In genomic region chr5:113390224-113390623, GRCh38 we compare ENCODE assay signal across 1 cellular context.
TF ChIP-seq lines count a peak whose summit lies in the region.

No MANE protein-coding gene starts in this region.

TF ChIP-seq in SK-N-SH, 30 proteins besides CTCF, POLR2A, EP300 and RAD21 (continued from another document):
- no peak for TF ChIP-seq MAX (IDR thresholded peaks at IDR 0.05; ENCODE audit: low read depth)
